15 cellular contexts compared by ENCODE assay signal in genomic region chr12:4034926-4035325, GRCh38.
"Had no signal": no experiment of that assay in that cellular context is flagged by ENCODE, and none has a peak within 500 bp of the region (broad histone marks: within the 10 kb centered on the region; RNA-seq: fewer than 3 reads in every experiment).

No MANE protein-coding gene starts in this region.

- FAIRE-seq: TTC549 had no signal

- H3K36me3 ChIP-seq: adrenal gland, heart left ventricle, upper lobe of right lung had no signal

- H3K9me3 ChIP-seq: adrenal gland, heart left ventricle, upper lobe of right lung had no signal

- H3K27me3 ChIP-seq: adrenal gland, upper lobe of right lung had no signal

- H3K4me3 ChIP-seq: adrenal gland, heart left ventricle, upper lobe of right lung had no signal

- DNase-seq: activated B cell treated with CpG ODN at 0.5 μM for 24 hours; activated CD4-positive, alpha-beta T cell treated with anti-CD3 and anti-CD28 coated beads, Interleukin-2, amount 10 ng/mL, durations not matched to agents 7 days and 5 days; activated naive CD4-positive, alpha-beta T cell treated with anti-CD3 and anti-CD28 coated beads for 36 hours; activated T-cell treated with anti-CD3 and anti-CD28 coated beads for 4 hours; adrenal gland; caudate nucleus; foreskin melanocyte; heart left ventricle; left colon; nephron progenitor cell; stimulated activated CD4-positive, alpha-beta T cell treated with anti-CD3 and anti-CD28 coated beads, Interleukin-4, amount 100 ng/mL, for 24 hours; T-helper 2 cell; upper lobe of right lung had no signal

- ATAC-seq: activated T-helper 17 cell treated with anti-CD3 and anti-CD28 coated beads, Interleukin-2, amount 50 U/mL, for 72 hours; heart left ventricle; left colon; upper lobe of right lung had no signal

- H3K27ac ChIP-seq: adrenal gland, heart left ventricle, upper lobe of right lung had no signal
